In the genomic region with DNA sequence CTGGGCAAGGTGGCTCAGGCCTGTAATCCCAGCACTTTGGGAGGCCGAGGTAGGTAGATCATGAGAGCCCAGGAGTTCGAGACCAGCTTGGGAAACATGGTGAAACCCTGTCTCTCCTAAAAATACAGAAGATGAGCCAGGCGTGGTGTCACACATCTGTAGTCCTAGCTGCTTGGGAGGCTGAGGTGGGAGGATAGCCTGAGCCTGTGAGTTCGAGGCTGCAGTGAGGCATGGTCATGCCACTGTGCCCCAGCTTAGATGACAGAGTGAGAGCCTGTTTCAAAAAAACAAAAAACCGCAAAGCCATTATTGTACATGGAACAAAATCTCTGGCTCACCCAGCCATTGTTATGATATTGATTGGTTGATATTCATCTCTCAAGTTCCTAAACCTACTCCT, we compare ENCODE assay signal across 22 cellular contexts. TPM values are rescaled to one million over a fixed set of nuclear protein-coding genes. Genes with fewer than 3 reads are reported as not detected.
A peak's percentile ranks its signal among the peaks of the same experiment; 100 is the strongest.
DNase-seq lines count a peak whose midpoint lies in the region; ATAC-seq, FAIRE-seq and TF ChIP-seq lines count a peak whose summit lies in the region.
"Had no signal": no experiment of that assay in that cellular context is flagged by ENCODE, and none has a peak within 500 bp of the region (broad histone marks: within the 10 kb centered on the region; RNA-seq: fewer than 3 reads in every experiment).

No MANE protein-coding gene starts in this region.

- in situ Hi-C loops in GM12878 (cut with MboI): no loop called here

- RAD21 ChIA-PET in GM12878 (lab: Charles Lee; ENCODE audit: unreplicated experiment): interaction anchor here (0.7 kb wide), 1 partner anchor 1098 kb away, joined by 3 read pairs; no protein-coding TSS in a partner anchor

- no peak overlapping the region for H3K9ac ChIP-seq in GM12878 (ENCODE audit: control insufficient read depth, insufficient read depth, low read length)
- H3K9ac ChIP-seq: SK-N-SH had no signal

- no peak for TF ChIP-seq CTCF in natural killer cell (IDR thresholded peaks at IDR 0.05)
- TF ChIP-seq CTCF in GM12878 (IDR thresholded peaks at IDR 0.05 in 2 of 3, conservative IDR thresholded peaks at IDR 0.05 in 1 of 3; ENCODE audit: control insufficient read depth in 2 of 3, extremely low read depth in 1 of 3, insufficient read depth in 1 of 3, low read depth in 3 of 3, low read length in 3 of 3): no peak
- no peak for TF ChIP-seq CTCF in gastroesophageal sphincter (IDR thresholded peaks at IDR 0.05)

- H4K20me1 ChIP-seq in GM12878 (ENCODE audit: control insufficient read depth, insufficient read depth): no peaks in the 10 kb centered on the region

- peaks cover 29 to 36% of the 10 kb centered on the region in 2 donors for H3K4me1 Mint-ChIP-seq in natural killer cell
- peaks cover 19 to 37% of the 10 kb centered on the region in 2 donors for H3K4me1 Mint-ChIP-seq in natural killer cell treated with Interleukin-12 subunit alpha and Interleukin-12 subunit beta and Interleukin-15 and Interleukin-18, amount 100 ng/mL, for 72 hours (ENCODE audit: low read depth in 2 of 2)
- peaks cover 14 to 45% (median 21%) of the 10 kb centered on the region in 7 donors for H3K4me1 Mint-ChIP-seq in naive thymus-derived CD4-positive, alpha-beta T cell

- H3K4me1 ChIP-seq in GM12878 (ENCODE audit: control insufficient read depth, insufficient read depth, low read length): no peaks in the 10 kb centered on the region
- H3K4me1 ChIP-seq in naive thymus-derived CD4-positive, alpha-beta T cell (ENCODE audit: control insufficient read depth in 2 of 2, insufficient read depth in 2 of 2, low read length in 2 of 2): peaks cover 0 to 6% of the 10 kb centered on the region in 2 donors
- peaks cover 0 to 35% (median 0%) of the 10 kb centered on the region in 3 donors for H3K4me1 ChIP-seq in gastroesophageal sphincter

- H3K36me3 ChIP-seq in GM12878 (ENCODE audit: control insufficient read depth in 2 of 2, insufficient read depth in 2 of 2, low read length in 1 of 2) (peaks cover 8 to 20% of the 10 kb centered on the region in 2 experiments), gastroesophageal sphincter (peaks cover 0 to 73% of the 10 kb centered on the region in 2 donors)
- H3K36me3 ChIP-seq in naive thymus-derived CD4-positive, alpha-beta T cell (ENCODE audit: control insufficient read depth in 2 of 3, insufficient read depth in 3 of 3, low read length in 3 of 3): peaks cover 13 to 57% (median 43%) of the 10 kb centered on the region in 3 experiments

- no TSS peak for BruUV-seq in GM12878 (replicated peaks; lab: Mats Ljungman, UMichigan)

- no peak overlapping the region for H3K4me3 Mint-ChIP-seq in natural killer cell
- no peak overlapping the region for H3K4me3 Mint-ChIP-seq in natural killer cell treated with Interleukin-12 subunit alpha and Interleukin-12 subunit beta and Interleukin-15 and Interleukin-18, amount 100 ng/mL, for 72 hours
- no peak overlapping the region for H3K4me3 Mint-ChIP-seq in naive thymus-derived CD4-positive, alpha-beta T cell

- FAIRE-seq in GM12878 (lab: Jason Lieb, UNC): peak; percentile 41
- FAIRE-seq: HTR-8/SVneo had no signal

- SMC1A ChIA-PET in GM12878 (lab: Charles Lee; ENCODE audit: uncharacterized antibody, unreplicated experiment): interaction anchor here (0.6 to 1.2 kb wide), 5 partner anchors 9 to 126 kb away, joined by 3 to 4 read pairs (median 4); no protein-coding TSS in a partner anchor

- 92% methylated on average over 5 of the region's 5 CpGs for WGBS in GM12878 (ENCODE audit: insufficient coverage, insufficient replicate concordance, low lambda C conversion rate, missing lambda C conversion rate)
- 93 to 100% methylated on average over 3 to 4 of the region's 5 CpGs for WGBS in gastroesophageal sphincter (ENCODE audit: low coverage in 1 of 2), 2 donors

- no peaks in the 10 kb centered on the region for H3K36me3 Mint-ChIP-seq in natural killer cell
- H3K36me3 Mint-ChIP-seq in natural killer cell treated with Interleukin-12 subunit alpha and Interleukin-12 subunit beta and Interleukin-15 and Interleukin-18, amount 100 ng/mL, for 72 hours: peaks cover 17% of the 10 kb centered on the region
- H3K36me3 Mint-ChIP-seq in naive thymus-derived CD4-positive, alpha-beta T cell: peaks cover 4 to 34% (median 8%) of the 10 kb centered on the region in 5 donors

- TF ChIP-seq RAD21 in GM12878 (IDR thresholded peaks at IDR 0.05; ENCODE audit: insufficient read depth, low read depth, low read length): no peak

- no peak for TF ChIP-seq EP300 in GM12878 (IDR thresholded peaks at IDR 0.05; ENCODE audit: borderline replicate concordance in 1 of 2, control insufficient read depth in 1 of 2, low read depth in 2 of 2, low read length in 2 of 2)
- no peak for TF ChIP-seq EP300 in gastroesophageal sphincter (IDR thresholded peaks at IDR 0.05)

- no peaks in the 10 kb centered on the region for H3K9me3 Mint-ChIP-seq in natural killer cell
- no peaks in the 10 kb centered on the region for H3K9me3 Mint-ChIP-seq in natural killer cell treated with Interleukin-12 subunit alpha and Interleukin-12 subunit beta and Interleukin-15 and Interleukin-18, amount 100 ng/mL, for 72 hours
- no peaks in the 10 kb centered on the region for H3K9me3 Mint-ChIP-seq in naive thymus-derived CD4-positive, alpha-beta T cell

- intact Hi-C loops in natural killer cell (cut with micrococcal nuclease) (loop anchor here (5.0 kb wide), 1 partner anchor 85 kb away; no protein-coding TSS in a partner anchor), GM12878 (cut with micrococcal nuclease; ENCODE audit: unreplicated experiment) (no loop called here)
- intact Hi-C loops in naive thymus-derived CD4-positive, alpha-beta T cell (cut with micrococcal nuclease): no loop called here

- DNase-seq in natural killer cell (no peak), GM12878 (ENCODE audit: low read depth, low spot score) (no peak), GF-D8 (lab: John Stamatoyannopoulos, UW) (no peak), middle frontal gyrus (ENCODE audit: extremely low spot score, low spot score) (no peak)
- DNase-seq in natural killer cell treated with Interleukin-12 subunit alpha and Interleukin-12 subunit beta and Interleukin-15 and Interleukin-18, amount 100 ng/mL, for 72 hours (ENCODE audit: low spot score): no peak
- DNase-seq in naive thymus-derived CD4-positive, alpha-beta T cell: no peak
- DNase-seq: ACHN, C1 segment of cervical spinal cord, DND-41, IMR-90, Kasumi-1, MG63, NCI-H1092, NCI-H1694, NCI-H2081 treated with DMSO at 0.1 percent for 48 hours, NCI-H510A treated with DMSO at 0.1 percent for 48 hours, NCI-H774, SHP77 treated with DMSO at 0.1 percent for 48 hours, SK-N-SH had no signal

- ATAC-seq in natural killer cell: peak in 2 of 3 donors; percentile 19 to 22
- ATAC-seq in natural killer cell treated with Interleukin-12 subunit alpha and Interleukin-12 subunit beta and Interleukin-15 and Interleukin-18, amount 100 ng/mL, for 72 hours: no peak
- ATAC-seq in GM12878: no peak
- ATAC-seq in naive thymus-derived CD4-positive, alpha-beta T cell: no peak
- no peak for ATAC-seq in gastroesophageal sphincter
- ATAC-seq: HCT116 had no signal

- H3K27me3 ChIP-seq in GM12878 (replicated peaks in 1 of 2; ENCODE audit: control insufficient read depth in 2 of 2, insufficient read depth in 2 of 2, low read length in 1 of 2) (no peaks in the 10 kb centered on the region), gastroesophageal sphincter (no peaks in the 10 kb centered on the region)
- H3K27me3 ChIP-seq in naive thymus-derived CD4-positive, alpha-beta T cell (ENCODE audit: control insufficient read depth in 2 of 2, insufficient read depth in 2 of 2, low read length in 2 of 2): no peaks in the 10 kb centered on the region
- H3K27me3 ChIP-seq: MG63 had no signal

- POLR2A ChIA-PET in GM12878 (lab: Charles Lee): no interaction called here
- POLR2A ChIA-PET in naive thymus-derived CD4-positive, alpha-beta T cell (lab: Charles Lee): interaction anchor here (0.6 to 1.5 kb wide), 4 partner anchors 53 to 1980 kb away, joined by 3 to 5 read pairs (median 4); no protein-coding TSS in a partner anchor

- H3K27ac ChIP-seq in GM12878 (ENCODE audit: control insufficient read depth, insufficient read depth) (no peak overlapping the region), gastroesophageal sphincter (no peak overlapping the region)
- no peak overlapping the region for H3K27ac ChIP-seq in naive thymus-derived CD4-positive, alpha-beta T cell (ENCODE audit: low read depth, low read length)

- H3K4me2 ChIP-seq in GM12878 (ENCODE audit: control insufficient read depth, insufficient read depth): no peak overlapping the region
- H3K4me2 ChIP-seq: SK-N-SH had no signal

- no peaks in the 10 kb centered on the region for H3K27me3 Mint-ChIP-seq in natural killer cell (ENCODE audit: low read depth in 2 of 2)
- no peaks in the 10 kb centered on the region for H3K27me3 Mint-ChIP-seq in natural killer cell treated with Interleukin-12 subunit alpha and Interleukin-12 subunit beta and Interleukin-15 and Interleukin-18, amount 100 ng/mL, for 72 hours
- H3K27me3 Mint-ChIP-seq in naive thymus-derived CD4-positive, alpha-beta T cell: no peaks in the 10 kb centered on the region

- TF ChIP-seq POLR2A in GM12878 (IDR thresholded peaks at IDR 0.05; ENCODE audit: low read depth, low read length): no peak
- TF ChIP-seq POLR2A in gastroesophageal sphincter (IDR thresholded peaks at IDR 0.05): no peak

- H3K9me3 ChIP-seq in GM12878 (replicated peaks; ENCODE audit: control insufficient read depth, insufficient read depth, low read length): no peaks in the 10 kb centered on the region
- H3K9me3 ChIP-seq in naive thymus-derived CD4-positive, alpha-beta T cell (ENCODE audit: control insufficient read depth in 2 of 3, low read length in 3 of 3): no peaks in the 10 kb centered on the region
- H3K9me3 ChIP-seq in gastroesophageal sphincter: no peaks in the 10 kb centered on the region
- H3K9me3 ChIP-seq: MG63, SK-N-SH had no signal

- CTCF ChIA-PET in GM12878 (lab: Yijun Ruan, JAX): interaction anchor here (1.4 kb wide), 1 partner anchor 10 kb away, joined by 3 read pairs; no protein-coding TSS in a partner anchor
- CTCF ChIA-PET in naive thymus-derived CD4-positive, alpha-beta T cell (lab: Charles Lee): interaction anchor here (1.3 kb wide), 1 partner anchor 87 kb away, joined by 7 read pairs; no protein-coding TSS in a partner anchor

- peaks cover 4% of the 10 kb centered on the region for H3K79me2 ChIP-seq in GM12878 (ENCODE audit: control insufficient read depth, insufficient read depth, low read length)

- H3K27ac Mint-ChIP-seq in natural killer cell: peak overlapping the region; percentile 11 to 45
- H3K27ac Mint-ChIP-seq in natural killer cell treated with Interleukin-12 subunit alpha and Interleukin-12 subunit beta and Interleukin-15 and Interleukin-18, amount 100 ng/mL, for 72 hours: no peak overlapping the region
- H3K27ac Mint-ChIP-seq in naive thymus-derived CD4-positive, alpha-beta T cell: peak overlapping the region in 5 of 9 donors; percentile 13 to 56 (median 15)

- H3K4me3 ChIP-seq in GM12878: no peak overlapping the region
- no peak overlapping the region for H3K4me3 ChIP-seq in naive thymus-derived CD4-positive, alpha-beta T cell (ENCODE audit: low read length)
- no peak overlapping the region for H3K4me3 ChIP-seq in gastroesophageal sphincter
- H3K4me3 ChIP-seq: MG63 had no signal

- no peak overlapping the region for H2AFZ ChIP-seq in GM12878 (ENCODE audit: control insufficient read depth, low read depth, low read length)

RNA-seq across cellular contexts. Expression of a gene that starts 53.7 kb away (rescaled TPM):
- 100 to 1,000 TPM; 272 to 353 (median 345) TPM for total RNA-seq in natural killer cell
- 100 to 1,000 TPM; 152 to 172 TPM for total RNA-seq in natural killer cell treated with Interleukin-12 subunit alpha and Interleukin-12 subunit beta and Interleukin-15 and Interleukin-18, amount 100 ng/mL, for 72 hours
- total RNA-seq in GM12878 (2013; cell fraction: nucleolus; rRNA removed): 543 and 556 TPM in 2 replicates
- total RNA-seq in GM12878 (2014; rRNA removed): 34.1 and 39.9 TPM in 2 replicates
- 34.4 and 36.9 TPM in 2 replicates for total RNA-seq in GM12878 (2014; rRNA removed; fragmentation: Illumina TruSeq; extraction: Trizol)
- total RNA-seq in GM12878 (2021): 48.1 and 52.7 TPM in 2 replicates
- polyA plus RNA-seq in GM12878 (2011; ENCODE audit: low read depth): 31.8 TPM
- 15.1 and 15.6 TPM in 2 replicates for polyA plus RNA-seq in GM12878 (2011; rRNA removed)
- 12.7 and 30.2 TPM in 2 replicates for polyA plus RNA-seq in GM12878 (2011; cell fraction: cytosol; rRNA removed)
- polyA plus RNA-seq in GM12878 (2011; cell fraction: nucleus; rRNA removed): 59.7 and 78.0 TPM in 2 replicates
- polyA plus RNA-seq in GM12878 (2012): 37.8 and 37.9 TPM in 2 replicates
- polyA plus RNA-seq in GM12878 (2014; fragmentation: Illumina TruSeq; extraction: Trizol): 34.1 and 48.6 TPM in 2 replicates
- 10 to 100 TPM; 13.2 to 16.0 TPM for polyA plus RNA-seq in GM12878 (2014; fragmentation: Nextera tagmentation; extraction: Ambion mirVana)
- 15.5 and 18.7 TPM in 2 replicates for polyA plus RNA-seq in GM12878 (2014; rRNA removed)
- 10 to 100 TPM; 66.2 to 68.1 TPM for polyA plus RNA-seq in GM12878 (2016; fragmentation: Nextera tagmentation; extraction: Ambion mirVana)
- 97.8 and 117 TPM in 2 replicates for polyA minus RNA-seq in GM12878 (2011; rRNA and poly(A)+ RNA removed)
- polyA minus RNA-seq in GM12878 (2011; cell fraction: cytosol; rRNA and poly(A)+ RNA removed): 26.5 and 28.8 TPM in 2 replicates
- 140 and 180 TPM in 2 replicates for polyA minus RNA-seq in GM12878 (2011; cell fraction: nucleus; rRNA and poly(A)+ RNA removed)
- 100 to 1,000 TPM; 129 to 221 (median 186) TPM for total RNA-seq in naive thymus-derived CD4-positive, alpha-beta T cell
- 100 to 1,000 TPM; 195 to 221 TPM for polyA plus RNA-seq in naive thymus-derived CD4-positive, alpha-beta T cell
- total RNA-seq in gastroesophageal sphincter: 100 to 1,000 TPM in 3 of 4 donors, 10 to 100 TPM in 1; 90.6 to 187 (median 112) TPM

Comparison
In these comparisons a context has a peak if more than half of its experiments do, and no peak if none do; other contexts are left out.
1. ATAC-seq: peak in natural killer cell (2 of 3); none in natural killer cell treated with Interleukin-12 subunit alpha and Interleukin-12 subunit beta and Interleukin-15 and Interleukin-18, amount 100 ng/mL, for 72 hours (0 of 2), GM12878 (single experiment), naive thymus-derived CD4-positive, alpha-beta T cell (single experiment) and gastroesophageal sphincter (single experiment).
2. H3K27ac Mint-ChIP-seq: peak in natural killer cell (2 of 2) and naive thymus-derived CD4-positive, alpha-beta T cell (5 of 9); none in natural killer cell treated with Interleukin-12 subunit alpha and Interleukin-12 subunit beta and Interleukin-15 and Interleukin-18, amount 100 ng/mL, for 72 hours (0 of 2).